In the genomic region with DNA sequence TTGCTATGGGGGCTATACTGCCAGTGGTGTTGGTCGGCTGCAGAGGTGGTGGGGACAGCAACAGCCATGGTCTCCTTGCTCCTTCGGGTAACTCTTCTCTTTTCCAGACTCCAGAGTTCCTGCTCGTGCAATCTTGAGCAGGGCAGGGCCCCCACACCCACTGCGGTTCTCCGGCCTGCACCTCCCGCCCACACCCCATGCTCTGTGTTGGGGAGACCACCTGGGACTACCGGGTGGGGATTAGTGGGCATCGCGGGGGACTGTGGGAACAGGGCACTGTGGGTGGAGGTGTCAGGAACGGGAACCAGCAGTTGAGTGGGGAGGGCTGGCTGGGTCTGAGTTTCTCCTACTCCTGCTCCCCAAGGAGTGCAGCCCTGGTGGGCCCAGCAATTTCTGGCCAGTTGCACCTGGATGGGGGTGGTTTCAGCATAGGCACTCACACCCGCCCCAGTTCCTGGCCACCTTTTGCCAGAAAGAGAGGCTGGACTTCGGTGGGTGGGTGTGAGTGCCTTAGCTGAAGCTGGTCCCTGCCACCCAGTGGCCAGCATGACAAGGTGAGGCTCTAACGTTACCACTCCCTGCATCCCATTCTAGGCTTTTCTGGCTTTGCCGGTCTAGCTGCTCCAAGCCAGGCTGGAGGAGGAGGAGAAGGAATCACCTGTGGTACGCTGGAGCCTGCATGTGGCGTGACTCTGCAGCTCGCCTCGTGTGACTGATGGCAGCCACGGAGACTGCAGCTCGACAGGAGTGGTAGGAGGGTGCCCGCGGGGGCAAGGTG, we compare ENCODE assay signal across 5 cellular contexts. TPM values are rescaled to one million over a fixed set of nuclear protein-coding genes. Genes with fewer than 3 reads are reported as not detected.
"Had no signal": no experiment of that assay in that cellular context is flagged by ENCODE, and none has a peak within 500 bp of the region (broad histone marks: within the 10 kb centered on the region; RNA-seq: fewer than 3 reads in every experiment).

No MANE protein-coding gene starts in this region.

RNA-seq across cellular contexts. Expression of a gene that starts 1.3 kb away (rescaled TPM):
- total RNA-seq: bronchial epithelial cell, cardiac septum, esophagus muscularis mucosa, gastrocnemius medialis had no signal
- polyA plus RNA-seq: adipose tissue had no signal
